ENCODE assay signal across 1 cellular context in genomic region chr5:176550275-176550831, GRCh38.
A peak's percentile ranks its signal among the peaks of the same experiment; 100 is the strongest.
TF ChIP-seq lines count a peak whose summit lies in the region.

No MANE protein-coding gene starts in this region.

TF ChIP-seq in K562, 482 proteins besides CTCF, POLR2A, EP300 and RAD21:
- no peak for TF ChIP-seq RNF219 (CRISPR knock-in tag; IDR thresholded peaks at IDR 0.05)
- TF ChIP-seq ATF2 (CRISPR knock-in tag; IDR thresholded peaks at IDR 0.05), result no peak
- no peak for TF ChIP-seq DPF2 (IDR thresholded peaks at IDR 0.05)
- TF ChIP-seq TFAP4 (CRISPR knock-in tag; IDR thresholded peaks at IDR 0.05; ENCODE audit: borderline replicate concordance), result 0 out of 2 replicates have a peak, but pooled peaks have one; percentile 14
- peak; percentile 71 for TF ChIP-seq POLR2G (IDR thresholded peaks at IDR 0.05; ENCODE audit: low read depth, low read length)
- TF ChIP-seq THRAP3 (IDR thresholded peaks at IDR 0.05; ENCODE audit: borderline replicate concordance), result no peak
- no peak for TF ChIP-seq FOXM1 (IDR thresholded peaks at IDR 0.05; ENCODE audit: low read depth)
- no peak for TF ChIP-seq FOXM1 (CRISPR knock-in tag; IDR thresholded peaks at IDR 0.05; ENCODE audit: low read depth)
- no peak for TF ChIP-seq WHSC1 (IDR thresholded peaks at IDR 0.05; ENCODE audit: low read length)
- TF ChIP-seq SPI1 (IDR thresholded peaks at IDR 0.05; ENCODE audit: borderline replicate concordance, low read depth, low read length), result peak; percentile 88
